ENCODE assay signal across 15 cellular contexts in genomic region chr1:201377611-201378092, GRCh38. TPM values are rescaled to one million over a fixed set of nuclear protein-coding genes. Genes with fewer than 3 reads are reported as not detected.
A peak's percentile ranks its signal among the peaks of the same experiment; 100 is the strongest.
DNase-seq lines count a peak whose midpoint lies in the region; ATAC-seq and TF ChIP-seq lines count a peak whose summit lies in the region.
"Had no signal": no experiment of that assay in that cellular context is flagged by ENCODE, and none has a peak within 500 bp of the region (broad histone marks: within the 10 kb centered on the region; RNA-seq: fewer than 3 reads in every experiment).

TNNT2 (minus strand) TSS chr1:201377680; CDS start chr1:201373254, 4,426 bp downstream.

- ATAC-seq in upper lobe of right lung (peak; percentile 3), GM19455 (IDR thresholded peaks at IDR 0.05; ENCODE audit: unreplicated experiment) (no peak), GM21717 (IDR thresholded peaks at IDR 0.05; ENCODE audit: unreplicated experiment) (no peak)

- H3K36me3 ChIP-seq in ectodermal cell (ENCODE audit: control insufficient read depth, insufficient read depth, low read length) = no peaks in the 10 kb centered on the region
- no peaks in the 10 kb centered on the region for H3K36me3 ChIP-seq in upper lobe of right lung
- H3K36me3 ChIP-seq: thyroid gland had no signal

- DNase-seq in DMS53 (lab: John Stamatoyannopoulos, UW) = peak; percentile 24
- no peak for DNase-seq in DMS53 treated with DMSO at 0.1 percent for 48 hours (lab: John Stamatoyannopoulos, UW; ENCODE audit: unreplicated experiment)
- peak; percentile 53 for DNase-seq in left kidney (ENCODE audit: low read depth, low spot score)
- DNase-seq in upper lobe of right lung = no peak
- DNase-seq in activated CD4-positive, CD25-positive, alpha-beta regulatory T cell (lab: John Stamatoyannopoulos, UW) = no peak
- DNase-seq: activated CD4-positive, alpha-beta T cell treated with anti-CD3 and anti-CD28 coated beads for 36 hours; activated T-cell treated with anti-CD3 and anti-CD28 coated beads, Interleukin-2, amount 50 U/mL, for 24 hours; CD8-positive, alpha-beta memory T cell; effector CD4-positive, alpha-beta T cell; thyroid gland had no signal

- peaks cover 51% of the 10 kb centered on the region for H3K4me1 ChIP-seq in ectodermal cell (ENCODE audit: control insufficient read depth, insufficient read depth, low read length)
- H3K4me1 ChIP-seq in upper lobe of right lung = peaks cover 11% of the 10 kb centered on the region
- H3K4me1 ChIP-seq: foreskin keratinocyte had no signal

- WGBS in ectodermal cell, 2 experiments = 75 to 79% methylated on average over 9 of the region's 9 CpGs

- intact Hi-C loops in upper lobe of right lung (cut with DNase I) = no loop called here

- TF ChIP-seq CTCF in upper lobe of right lung (IDR thresholded peaks at IDR 0.05) = no peak

- H3K27me3 ChIP-seq in ectodermal cell (ENCODE audit: control insufficient read depth, insufficient read depth, low read length, poor library complexity, severe bottlenecking) = no peaks in the 10 kb centered on the region
- H3K27me3 ChIP-seq in upper lobe of right lung = no peaks in the 10 kb centered on the region
- H3K27me3 ChIP-seq: thyroid gland had no signal

- H3K4me3 ChIP-seq in ectodermal cell (ENCODE audit: insufficient read depth, low read depth, low read length) = peak within 1 kb of the TSS; percentile 0
- no peak within 1 kb of the TSS for H3K4me3 ChIP-seq in upper lobe of right lung
- H3K4me3 ChIP-seq: thyroid gland had no signal

- peak within 1 kb of the TSS; percentile 95 for H3K27ac ChIP-seq in ectodermal cell (ENCODE audit: insufficient read depth, low read depth, low read length, poor library complexity, severe bottlenecking)
- H3K27ac ChIP-seq in upper lobe of right lung = no peak within 1 kb of the TSS
- H3K27ac ChIP-seq: 22Rv1, foreskin keratinocyte, thyroid gland had no signal

- no peaks in the 10 kb centered on the region for H3K9me3 ChIP-seq in ectodermal cell (ENCODE audit: control insufficient read depth, low read length)
- H3K9me3 ChIP-seq in upper lobe of right lung = no peaks in the 10 kb centered on the region
- H3K9me3 ChIP-seq: thyroid gland had no signal

RNA-seq across cellular contexts. Expression of gene TNNT2, which starts in this region (rescaled TPM):
- 17.3 TPM for polyA plus RNA-seq in ectodermal cell (2013, experiment 1 of 4)
- polyA plus RNA-seq in ectodermal cell (2013, experiment 2 of 4) = 13.8 TPM
- 9.9 TPM for polyA plus RNA-seq in ectodermal cell (2013, experiment 3 of 4)
- 13.0 TPM for polyA plus RNA-seq in ectodermal cell (2013, experiment 4 of 4)
- 6.4 TPM for total RNA-seq in upper lobe of right lung
- total RNA-seq: activated CD4-positive, alpha-beta T cell treated with anti-CD3 and anti-CD28 coated beads for 36 hours; CD8-positive, alpha-beta memory T cell had no signal
- polyA plus RNA-seq: CD8-positive, alpha-beta memory T cell had no signal

Comparison
In these comparisons a context has a peak if more than half of its experiments do, and no peak if none do; other contexts are left out.
1. DNase-seq: peak in DMS53 (single experiment) and left kidney (single experiment); none in DMS53 treated with DMSO at 0.1 percent for 48 hours (single experiment), upper lobe of right lung (single experiment) and activated CD4-positive, CD25-positive, alpha-beta regulatory T cell (0 of 4).